Comparison of ENCODE assay signal across 9 cellular contexts in genomic region chr19:15411345-15411744, GRCh38. TPM values are rescaled to one million over a fixed set of nuclear protein-coding genes. Genes with fewer than 3 reads are reported as not detected.
DNase-seq lines count a peak whose midpoint lies in the region; ATAC-seq, FAIRE-seq and TF ChIP-seq lines count a peak whose summit lies in the region.
"Not testable (repeated sequence)": the region's sequence is repeated elsewhere in the genome, so short reads cannot be mapped to it uniquely, and the experiment has no call there.
"Had no signal": no experiment of that assay in that cellular context is flagged by ENCODE, and none has a peak within 500 bp of the region (broad histone marks: within the 10 kb centered on the region; RNA-seq: fewer than 3 reads in every experiment).

No MANE protein-coding gene starts in this region.

- not testable (repeated sequence) for H3K4me2 ChIP-seq in K562 (ENCODE audit: insufficient read depth, low read length)

- not testable (repeated sequence) for DNase-seq in WTC11 (ENCODE audit: low spot score); K562 (ENCODE audit: extremely low read depth in 1 of 4, low spot score in 3 of 4); osteocyte (ENCODE audit: extremely low spot score, unreplicated experiment)
- DNase-seq in Right ventricle myocardium superior = peak; percentile 17

- H3K4me3 ChIP-seq in K562; liver (ENCODE audit: low read depth in 1 of 3, low read length in 3 of 3); skeletal muscle tissue (ENCODE audit: low read length in 3 of 3): not testable (repeated sequence)

- not testable (repeated sequence) for BruUV-seq in K562 (replicated peaks; lab: Mats Ljungman, UMichigan)

- not testable (repeated sequence) for H3K9me1 ChIP-seq in K562 (ENCODE audit: control insufficient read depth, insufficient read depth, low read length)

- not testable (repeated sequence) for H3K27ac ChIP-seq in K562 (ENCODE audit: extremely low read depth, low read depth, low read length); liver (ENCODE audit: low read depth in 1 of 2, low read length in 2 of 2)
- H3K27ac ChIP-seq in skeletal muscle tissue (ENCODE audit: low read depth, low read length) = peak overlapping the region; percentile 40

- in situ Hi-C loops in K562 (cut with MboI) = not testable (repeated sequence)

- POLR2A ChIA-PET in WTC11 (lab: Charles Lee) = interaction anchor here (0.6 kb wide), 1 partner anchor 14 kb away, joined by 3 read pairs; no protein-coding TSS in a partner anchor
- POLR2A ChIA-PET in K562 (lab: Yijun Ruan, JAX) = interaction anchor here (0.6 to 0.7 kb wide), 3 partner anchors 32 to 322 kb away, joined by 3 to 4 read pairs (median 3); no protein-coding TSS in a partner anchor

- H3K36me3 ChIP-seq in K562 (ENCODE audit: control insufficient read depth, insufficient read depth, low read length) (peaks cover 68% of the 10 kb centered on the region), liver (ENCODE audit: control insufficient read depth in 4 of 4, insufficient read depth in 3 of 4, low read depth in 1 of 4, low read length in 3 of 4) (peaks cover 2 to 15% (median 8%) of the 10 kb centered on the region in 4 donors), skeletal muscle tissue (ENCODE audit: control insufficient read depth in 3 of 3, insufficient read depth in 3 of 3, low read length in 3 of 3) (peaks cover 6 to 13% (median 10%) of the 10 kb centered on the region in 3 donors)

- H3K4me1 Mint-ChIP-seq in WTC11 = not testable (repeated sequence)
- peaks cover 33% of the 10 kb centered on the region for H3K4me1 Mint-ChIP-seq in osteocyte (ENCODE audit: unreplicated experiment)

- not testable (repeated sequence) for TF ChIP-seq EP300 in Ishikawa (IDR thresholded peaks at IDR 0.05; ENCODE audit: borderline replicate concordance); K562 (IDR thresholded peaks at IDR 0.05; ENCODE audit: low read length)

- CTCF ChIA-PET in WTC11 (lab: Charles Lee); K562 (lab: Yijun Ruan, JAX; ENCODE audit: low intra/inter-chr PET ratio): not testable (repeated sequence)

- peaks cover 95% of the 10 kb centered on the region for H3K79me2 ChIP-seq in K562 (ENCODE audit: control insufficient read depth, insufficient read depth, low read length)

- H3K36me3 Mint-ChIP-seq in WTC11 = peaks cover 24% of the 10 kb centered on the region
- peaks cover 19% of the 10 kb centered on the region for H3K36me3 Mint-ChIP-seq in osteocyte (ENCODE audit: unreplicated experiment)

- not testable (repeated sequence) for H3K4me3 Mint-ChIP-seq in WTC11; osteocyte (ENCODE audit: unreplicated experiment)

- peaks cover 11 to 14% of the 10 kb centered on the region in 2 experiments for H3K4me1 ChIP-seq in K562 (replicated peaks in 1 of 2; ENCODE audit: control insufficient read depth in 2 of 2, insufficient read depth in 2 of 2, low read length in 2 of 2)
- peaks cover 2 to 35% (median 24%) of the 10 kb centered on the region in 4 donors for H3K4me1 ChIP-seq in liver (ENCODE audit: control insufficient read depth in 4 of 4, insufficient read depth in 4 of 4, low read length in 3 of 4)
- peaks cover 42 to 72% (median 58%) of the 10 kb centered on the region in 3 donors for H3K4me1 ChIP-seq in skeletal muscle tissue (ENCODE audit: control insufficient read depth in 3 of 3, insufficient read depth in 3 of 3, low read length in 3 of 3)

- H3K9ac ChIP-seq in K562 (ENCODE audit: insufficient read depth in 1 of 2, low read depth in 2 of 2, low read length in 2 of 2); liver (ENCODE audit: low read depth in 1 of 2, low read length in 2 of 2); skeletal muscle tissue (ENCODE audit: low read depth in 1 of 3, low read length in 3 of 3): not testable (repeated sequence)

- not testable (repeated sequence) for TF ChIP-seq CTCF in WTC11 (IDR thresholded peaks at IDR 0.05); K562 (IDR thresholded peaks at IDR 0.05 in 2 of 3, conservative IDR thresholded peaks at IDR 0.05 in 1 of 3; ENCODE audit: insufficient read depth in 2 of 3, low read depth in 1 of 3, low read length in 3 of 3); liver (IDR thresholded peaks at IDR 0.05; ENCODE audit: low read depth, low read length, missing input control); osteocyte (IDR thresholded peaks at IDR 0.05)

- WGBS in K562 (ENCODE audit: insufficient coverage, low coverage, missing lambda C conversion rate) = 95% methylated on average over 2 of the region's 2 CpGs
- WGBS in liver = 60% methylated on average over 2 of the region's 2 CpGs

- not testable (repeated sequence) for FAIRE-seq in K562 (lab: Jason Lieb, UNC)

- peaks cover 23% of the 10 kb centered on the region for H4K20me1 ChIP-seq in K562 (replicated peaks; ENCODE audit: control insufficient read depth, insufficient read depth, low read length)

- not testable (repeated sequence) for TF ChIP-seq RAD21 in Ishikawa (IDR thresholded peaks at IDR 0.05; ENCODE audit: low read depth); K562 (CRISPR knock-in tag; conservative IDR thresholded peaks at IDR 0.05 in 1 of 2, IDR thresholded peaks at IDR 0.05 in 1 of 2); liver (IDR thresholded peaks at IDR 0.05)

- H3K27me3 Mint-ChIP-seq in WTC11 (ENCODE audit: low read depth); osteocyte (ENCODE audit: unreplicated experiment): not testable (repeated sequence)

- not testable (repeated sequence) for H3K9me3 ChIP-seq in K562 (replicated peaks; ENCODE audit: control insufficient read depth, insufficient read depth, low read depth, low read length); liver (ENCODE audit: control insufficient read depth in 4 of 4, low read length in 3 of 4); skeletal muscle tissue (ENCODE audit: control insufficient read depth in 3 of 3, low read length in 3 of 3)

- H3K27me3 ChIP-seq in K562 (ENCODE audit: control insufficient read depth in 2 of 2, insufficient read depth in 2 of 2, low read length in 2 of 2); liver (ENCODE audit: control insufficient read depth in 4 of 4, insufficient read depth in 4 of 4, low read length in 3 of 4); skeletal muscle tissue (ENCODE audit: control insufficient read depth in 3 of 3, insufficient read depth in 3 of 3, low read length in 3 of 3): not testable (repeated sequence)

- not testable (repeated sequence) for ATAC-seq in WTC11; K562; Right ventricle myocardium superior (ENCODE audit: poor library complexity)

- not testable (repeated sequence) for TF ChIP-seq POLR2A in K562 (conservative IDR thresholded peaks at IDR 0.05)

- H2AFZ ChIP-seq in K562 (ENCODE audit: low read depth, low read length) = not testable (repeated sequence)

- not testable (repeated sequence) for H3K27ac Mint-ChIP-seq in WTC11
- H3K27ac Mint-ChIP-seq in osteocyte (ENCODE audit: unreplicated experiment) = peak overlapping the region; percentile 44

- not testable (repeated sequence) for H3K9me3 Mint-ChIP-seq in WTC11; osteocyte (ENCODE audit: unreplicated experiment)

- intact Hi-C loops in K562 (cut with micrococcal nuclease); Right ventricle myocardium superior (cut with DNase I): not testable (repeated sequence)

RNA-seq across cellular contexts. Expression of gene AKAP8L, which starts 7.4 kb away (rescaled TPM):
- total RNA-seq in WTC11 (2021) (184 to 231 TPM (median 184 TPM) in 3 replicates), K562 (2014; rRNA removed) (108 and 121 TPM in 2 replicates), K562 (2014; rRNA removed; fragmentation: Illumina TruSeq; extraction: Trizol) (61.1 and 65.5 TPM in 2 replicates), K562 (2015; rRNA removed; fragmentation: Illumina TruSeq; extraction: Trizol) (66.6 and 70.7 TPM in 2 replicates), K562 (2021) (107 and 116 TPM in 2 replicates), Right ventricle myocardium superior (74.5 TPM), liver (10 to 100 TPM; 65.3 to 67.1 TPM), osteocyte (96.2 and 104 TPM in 2 replicates), skeletal muscle tissue (39.1 TPM)
- total RNA-seq in K562 (2011; cell fraction: chromatin; rRNA removed; ENCODE audit: low replicate concordance) = 365 and 641 TPM in 2 replicates
- total RNA-seq in K562 (2011; cell fraction: nucleolus; rRNA removed) = 279 and 316 TPM in 2 replicates
- total RNA-seq in K562 (2011; cell fraction: nucleoplasm; rRNA removed) = 296 and 300 TPM in 2 replicates
- polyA plus RNA-seq in K562 (2011; rRNA removed) (56.8 and 95.7 TPM in 2 replicates), K562 (2014; fragmentation: Illumina TruSeq; extraction: Trizol) (75.8 and 84.0 TPM in 2 replicates), K562 (2014; fragmentation: Nextera tagmentation; extraction: Ambion mirVana) (1 to 10 TPM; 2.4 to 7.0 TPM), K562 (2014; rRNA removed) (92.5 and 111 TPM in 2 replicates), liver (10 to 100 TPM; 16.4 to 20.5 TPM)
- 40.7 and 50.0 TPM in 2 replicates for polyA plus RNA-seq in K562 (2011; cell fraction: cytosol; rRNA removed)
- 617 and 798 TPM in 2 replicates for polyA plus RNA-seq in K562 (2011; cell fraction: nucleus; rRNA removed)
- polyA plus RNA-seq in K562 (2012) = 66.2 and 79.9 TPM in 2 replicates
- 60.0 and 69.5 TPM in 2 replicates for polyA minus RNA-seq in K562 (2011; rRNA and poly(A)+ RNA removed)
- polyA minus RNA-seq in K562 (2011; cell fraction: cytosol; rRNA and poly(A)+ RNA removed) = 41.5 and 61.7 TPM in 2 replicates
- polyA minus RNA-seq in K562 (2011; cell fraction: nucleus; rRNA and poly(A)+ RNA removed) = 85.4 and 122 TPM in 2 replicates

RNA-seq across cellular contexts. Expression of gene AKAP8, which starts 31.8 kb away (rescaled TPM):
- total RNA-seq in WTC11 (2021) = 49.1 to 65.9 TPM (median 51.3 TPM) in 3 replicates
- total RNA-seq in K562 (2011; cell fraction: chromatin; rRNA removed; ENCODE audit: low replicate concordance) = 47.6 and 50.3 TPM in 2 replicates
- 26.3 and 27.0 TPM in 2 replicates for total RNA-seq in K562 (2011; cell fraction: nucleolus; rRNA removed)
- 22.2 and 28.7 TPM in 2 replicates for total RNA-seq in K562 (2011; cell fraction: nucleoplasm; rRNA removed)
- 33.5 and 34.2 TPM in 2 replicates for total RNA-seq in K562 (2014; rRNA removed)
- total RNA-seq in K562 (2014; rRNA removed; fragmentation: Illumina TruSeq; extraction: Trizol) = 13.3 and 13.8 TPM in 2 replicates
- 20.2 and 22.6 TPM in 2 replicates for total RNA-seq in K562 (2015; rRNA removed; fragmentation: Illumina TruSeq; extraction: Trizol)
- 49.9 and 56.5 TPM in 2 replicates for total RNA-seq in K562 (2021)
- 15.0 and 18.4 TPM in 2 replicates for polyA plus RNA-seq in K562 (2011; rRNA removed)
- polyA plus RNA-seq in K562 (2011; cell fraction: cytosol; rRNA removed) = 13.4 and 17.8 TPM in 2 replicates
- 42.2 and 65.9 TPM in 2 replicates for polyA plus RNA-seq in K562 (2011; cell fraction: nucleus; rRNA removed)
- 17.0 and 17.1 TPM in 2 replicates for polyA plus RNA-seq in K562 (2012)
- 14.6 and 17.0 TPM in 2 replicates for polyA plus RNA-seq in K562 (2014; fragmentation: Illumina TruSeq; extraction: Trizol)
- polyA plus RNA-seq in K562 (2014; fragmentation: Nextera tagmentation; extraction: Ambion mirVana) = 1 to 10 TPM; 3.4 to 4.4 TPM
- polyA plus RNA-seq in K562 (2014; rRNA removed) = 25.5 and 27.4 TPM in 2 replicates
- 9.5 and 10.9 TPM in 2 replicates for polyA minus RNA-seq in K562 (2011; rRNA and poly(A)+ RNA removed)
- 15.0 and 18.3 TPM in 2 replicates for polyA minus RNA-seq in K562 (2011; cell fraction: cytosol; rRNA and poly(A)+ RNA removed)
- polyA minus RNA-seq in K562 (2011; cell fraction: nucleus; rRNA and poly(A)+ RNA removed) = 9.3 and 10.6 TPM in 2 replicates
- total RNA-seq in Right ventricle myocardium superior = 20.6 TPM
- total RNA-seq in liver = 10 to 100 TPM; 12.0 to 12.4 TPM
- 1 to 10 TPM; 7.5 to 7.7 TPM for polyA plus RNA-seq in liver
- total RNA-seq in osteocyte = 34.2 and 36.9 TPM in 2 replicates
- total RNA-seq in skeletal muscle tissue = 13.6 TPM

RNA-seq across cellular contexts. Expression of gene WIZ, which starts 38.4 kb away (rescaled TPM):
- 37.6 to 43.9 TPM (median 40.6 TPM) in 3 replicates for total RNA-seq in WTC11 (2021)
- total RNA-seq in K562 (2011; cell fraction: chromatin; rRNA removed; ENCODE audit: low replicate concordance) = 13.2 and 37.4 TPM in 2 replicates
- 27.4 and 28.3 TPM in 2 replicates for total RNA-seq in K562 (2011; cell fraction: nucleolus; rRNA removed)
- 20.2 and 22.8 TPM in 2 replicates for total RNA-seq in K562 (2011; cell fraction: nucleoplasm; rRNA removed)
- total RNA-seq in K562 (2014; rRNA removed) = 13.9 and 16.0 TPM in 2 replicates
- total RNA-seq in K562 (2014; rRNA removed; fragmentation: Illumina TruSeq; extraction: Trizol) = 1.1 and 1.3 TPM in 2 replicates
- 4.8 and 5.4 TPM in 2 replicates for total RNA-seq in K562 (2015; rRNA removed; fragmentation: Illumina TruSeq; extraction: Trizol)
- total RNA-seq in K562 (2021) = 32.7 and 37.5 TPM in 2 replicates
- 3.7 and 4.7 TPM in 2 replicates for polyA plus RNA-seq in K562 (2011; rRNA removed)
- polyA plus RNA-seq in K562 (2011; cell fraction: cytosol; rRNA removed) = 5.3 and 12.2 TPM in 2 replicates
- polyA plus RNA-seq in K562 (2011; cell fraction: nucleus; rRNA removed) = 16.0 and 33.9 TPM in 2 replicates
- 18.0 and 22.2 TPM in 2 replicates for polyA plus RNA-seq in K562 (2012)
- polyA plus RNA-seq in K562 (2014; fragmentation: Illumina TruSeq; extraction: Trizol) = 9.4 and 22.9 TPM in 2 replicates
- polyA plus RNA-seq in K562 (2014; fragmentation: Nextera tagmentation; extraction: Ambion mirVana) = under 1 TPM; 0.06 to 0.08 TPM
- polyA plus RNA-seq in K562 (2014; rRNA removed) = 19.1 and 21.8 TPM in 2 replicates
- 0.63 and 1.1 TPM in 2 replicates for polyA minus RNA-seq in K562 (2011; rRNA and poly(A)+ RNA removed)
- polyA minus RNA-seq in K562 (2011; cell fraction: cytosol; rRNA and poly(A)+ RNA removed) = 7.5 and 9.4 TPM in 2 replicates
- 5.3 and 6.5 TPM in 2 replicates for polyA minus RNA-seq in K562 (2011; cell fraction: nucleus; rRNA and poly(A)+ RNA removed)
- 21.9 TPM for total RNA-seq in Right ventricle myocardium superior
- total RNA-seq in liver = 1 to 10 TPM; 7.5 to 9.6 TPM
- polyA plus RNA-seq in liver = 10 to 100 TPM in 1 of 2 donors, 1 to 10 TPM in 1; 3.8 to 12.7 TPM
- total RNA-seq in osteocyte = 52.4 and 55.0 TPM in 2 replicates
- total RNA-seq in skeletal muscle tissue = 3.7 TPM

RNA-seq across cellular contexts. Expression of gene RASAL3, which starts 53.0 kb away (rescaled TPM):
- total RNA-seq in WTC11 (2021) = 1.2 to 2.3 TPM (median 1.6 TPM) in 3 replicates
- 0.35 TPM in 1 of 2 replicates, not detected in the other for total RNA-seq in K562 (2011; cell fraction: chromatin; rRNA removed; ENCODE audit: low replicate concordance)
- 0.13 TPM in 1 of 2 replicates, not detected in the other for total RNA-seq in K562 (2011; cell fraction: nucleolus; rRNA removed)
- 2.5 TPM in 1 of 2 replicates, not detected in the other for total RNA-seq in K562 (2011; cell fraction: nucleoplasm; rRNA removed)
- total RNA-seq in K562 (2014; rRNA removed) = 0.04 TPM in 1 of 2 replicates, not detected in the other
- total RNA-seq in K562 (2014; rRNA removed; fragmentation: Illumina TruSeq; extraction: Trizol) = not detected in 2 replicates
- total RNA-seq in K562 (2015; rRNA removed; fragmentation: Illumina TruSeq; extraction: Trizol) = not detected in 2 replicates
- 0.44 and 0.87 TPM in 2 replicates for total RNA-seq in K562 (2021)
- polyA plus RNA-seq in K562 (2011; rRNA removed) = not detected in 2 replicates
- 0.01 TPM in 1 of 2 replicates, not detected in the other for polyA plus RNA-seq in K562 (2011; cell fraction: cytosol; rRNA removed)
- polyA plus RNA-seq in K562 (2011; cell fraction: nucleus; rRNA removed) = 0.04 and 0.16 TPM in 2 replicates
- 0.08 and 0.16 TPM in 2 replicates for polyA plus RNA-seq in K562 (2012)
- polyA plus RNA-seq in K562 (2014; fragmentation: Illumina TruSeq; extraction: Trizol) = not detected in 2 replicates
- not detected for polyA plus RNA-seq in K562 (2014; fragmentation: Nextera tagmentation; extraction: Ambion mirVana)
- polyA plus RNA-seq in K562 (2014; rRNA removed) = 0.07 TPM in 1 of 2 replicates, not detected in the other
- not detected in 2 replicates for polyA minus RNA-seq in K562 (2011; rRNA and poly(A)+ RNA removed)
- polyA minus RNA-seq in K562 (2011; cell fraction: cytosol; rRNA and poly(A)+ RNA removed) = not detected in 2 replicates
- polyA minus RNA-seq in K562 (2011; cell fraction: nucleus; rRNA and poly(A)+ RNA removed) = not detected in 2 replicates
- 0.65 TPM for total RNA-seq in Right ventricle myocardium superior
- 1 to 10 TPM; 1.3 to 1.5 TPM for total RNA-seq in liver
- polyA plus RNA-seq in liver = under 1 TPM; 0.76 to 0.91 TPM
- total RNA-seq in osteocyte = not detected in 2 replicates
- total RNA-seq in skeletal muscle tissue = 0.52 TPM
- total RNA-seq: NCI-H460 had no signal
- polyA plus RNA-seq: BJ had no signal
